8 cellular contexts compared by ENCODE assay signal in genomic region chr21:35048183-35048601, GRCh38. TPM values are rescaled to one million over a fixed set of nuclear protein-coding genes. Genes with fewer than 3 reads are reported as not detected.
DNase-seq lines count a peak whose midpoint lies in the region; ATAC-seq, FAIRE-seq and TF ChIP-seq lines count a peak whose summit lies in the region.

No MANE protein-coding gene starts in this region.

- dilution Hi-C loops in keratinocyte (cut with MboI; ENCODE audit: extremely low pct_ligation_motif_present, low sequenced_read_pairs) = no loop called here

- H3K27ac Mint-ChIP-seq in activated T-cell treated with anti-CD3 and anti-CD28 coated beads, Interleukin-2, amount 50 U/mL, for 24 hours = peak overlapping the region; percentile 98

- no peaks in the 10 kb centered on the region for H3K36me3 ChIP-seq in keratinocyte (ENCODE audit: control insufficient read depth in 2 of 2, extremely low read depth in 1 of 2, insufficient read depth in 2 of 2, low read length in 2 of 2)
- no peaks in the 10 kb centered on the region for H3K36me3 ChIP-seq in aorta (ENCODE audit: control insufficient read depth in 1 of 2, insufficient read depth in 2 of 2, low read length in 1 of 2)

- peaks cover 32% of the 10 kb centered on the region for H3K36me3 Mint-ChIP-seq in activated T-cell treated with anti-CD3 and anti-CD28 coated beads, Interleukin-2, amount 50 U/mL, for 24 hours (ENCODE audit: low read depth)

- H3K9me1 ChIP-seq in keratinocyte (ENCODE audit: control insufficient read depth, extremely low read depth, insufficient read depth, low read length) = no peaks in the 10 kb centered on the region

- 43 to 44% methylated on average over 6 of the region's 6 CpGs for WGBS in aorta, 2 donors

- H3K9me3 Mint-ChIP-seq in activated T-cell treated with anti-CD3 and anti-CD28 coated beads, Interleukin-2, amount 50 U/mL, for 24 hours = no peaks in the 10 kb centered on the region

- H2AFZ ChIP-seq in keratinocyte (ENCODE audit: control insufficient read depth, low read length) = no peak overlapping the region

- peak overlapping the region; percentile 87 for H3K4me3 Mint-ChIP-seq in activated T-cell treated with anti-CD3 and anti-CD28 coated beads, Interleukin-2, amount 50 U/mL, for 24 hours

- peaks cover 98% of the 10 kb centered on the region for H3K4me1 Mint-ChIP-seq in activated T-cell treated with anti-CD3 and anti-CD28 coated beads, Interleukin-2, amount 50 U/mL, for 24 hours (ENCODE audit: low read depth)

- peak overlapping the region; percentile 60 for H3K9ac ChIP-seq in keratinocyte (ENCODE audit: control insufficient read depth, extremely low read depth, insufficient read depth, low read length)

- ATAC-seq in aorta (ENCODE audit: low FRiP score) = peak; percentile 41
- no peak for ATAC-seq in GM18909 (IDR thresholded peaks at IDR 0.05; ENCODE audit: poor library complexity, unreplicated experiment)

- no peaks in the 10 kb centered on the region for H4K20me1 ChIP-seq in keratinocyte (ENCODE audit: control insufficient read depth, extremely low read depth, insufficient read depth, low read length)

- H3K27me3 ChIP-seq in keratinocyte (ENCODE audit: control insufficient read depth, extremely low read depth, insufficient read depth, low read length) (no peaks in the 10 kb centered on the region), aorta (ENCODE audit: control insufficient read depth in 1 of 2, insufficient read depth in 2 of 2, low read length in 1 of 2) (no peaks in the 10 kb centered on the region)

- DNase-seq in AG20443 (ENCODE audit: low spot score) = peak; percentile 25
- DNase-seq in HT1080 (ENCODE audit: low read depth) = peak; percentile 46
- DNase-seq in activated T-cell treated with anti-CD3 and anti-CD28 coated beads, Interleukin-2, amount 50 U/mL, for 24 hours = peak; percentile 74
- no peak for DNase-seq in keratinocyte (ENCODE audit: low read depth, low spot score)
- DNase-seq in aorta = peak in 1 of 2 donors; percentile 61
- no peak for DNase-seq in cerebellum (ENCODE audit: low spot score)
- no peak for DNase-seq in GM19239 (ENCODE audit: insufficient read length, low spot score)

- H3K4me1 ChIP-seq in keratinocyte (ENCODE audit: control insufficient read depth, extremely low read depth, insufficient read depth, low read length) = peaks cover 41% of the 10 kb centered on the region
- H3K4me1 ChIP-seq in aorta (ENCODE audit: control insufficient read depth in 1 of 2, insufficient read depth in 2 of 2, low read length in 2 of 2) = peaks cover 0 to 7% of the 10 kb centered on the region in 2 donors

- peak overlapping the region; percentile 79 for H3K4me2 ChIP-seq in keratinocyte (ENCODE audit: control insufficient read depth, extremely low read depth, insufficient read depth, low read depth, low read length)

- H3K9me3 ChIP-seq in keratinocyte (ENCODE audit: control insufficient read depth, low read depth, low read length) (no peaks in the 10 kb centered on the region), aorta (ENCODE audit: control insufficient read depth, low read length) (no peaks in the 10 kb centered on the region)

- H3K79me2 ChIP-seq in keratinocyte (ENCODE audit: control insufficient read depth, insufficient read depth, low read length) = no peaks in the 10 kb centered on the region

- H3K27ac ChIP-seq in keratinocyte (ENCODE audit: control insufficient read depth, insufficient read depth, low read length) (peak overlapping the region; percentile 75), aorta (ENCODE audit: low read depth in 1 of 2, low read length in 2 of 2) (peak overlapping the region in 1 of 2 donors; percentile 1)

- H3K4me3 ChIP-seq in keratinocyte (ENCODE audit: control insufficient read depth in 2 of 3, extremely low read depth in 1 of 3, insufficient read depth in 2 of 3, low read depth in 1 of 3, low read length in 3 of 3) = peak overlapping the region in 2 of 3 experiments; percentile 7 to 31
- H3K4me3 ChIP-seq in aorta (ENCODE audit: low read length in 2 of 2) = no peak overlapping the region

- intact Hi-C loops in aorta (cut with DNase I) = no loop called here

- FAIRE-seq in keratinocyte (lab: Jason Lieb, UNC) = no peak
- no peak for FAIRE-seq in GM19239 (lab: Jason Lieb, UNC)

- no peak for TF ChIP-seq CTCF in keratinocyte (optimal IDR thresholded peaks at IDR 0.05 in 1 of 3, IDR thresholded peaks at IDR 0.05 in 1 of 3, conservative IDR thresholded peaks at IDR 0.05 in 1 of 3; ENCODE audit: extremely low read depth in 1 of 3, insufficient read depth in 2 of 3, low read length in 3 of 3)

- H3K27me3 Mint-ChIP-seq in activated T-cell treated with anti-CD3 and anti-CD28 coated beads, Interleukin-2, amount 50 U/mL, for 24 hours = no peaks in the 10 kb centered on the region

RNA-seq across cellular contexts. Expression of gene RUNX1, which starts 0.9 kb away (rescaled TPM):
- total RNA-seq in HT1080 (2014; rRNA removed; shearing (Covaris generic)) = 18.0 and 31.3 TPM in 2 replicates
- polyA plus RNA-seq in HT1080 (2015; cell fraction: cytosol; rRNA removed) = 40.5 and 41.2 TPM in 2 replicates
- polyA plus RNA-seq in HT1080 (2015; cell fraction: nucleus; rRNA removed) = 64.2 and 69.3 TPM in 2 replicates
- polyA plus RNA-seq in keratinocyte (25.5 to 91.0 TPM (median 44.9 TPM) in 3 replicates), aorta (1 to 10 TPM; 2.9 to 5.0 TPM)
- 5.9 TPM for polyA plus RNA-seq in keratinocyte (2011; ENCODE audit: low read depth)
- 37.4 and 45.8 TPM in 2 replicates for polyA plus RNA-seq in keratinocyte (2011; cell fraction: cytosol; rRNA removed)
- polyA plus RNA-seq in keratinocyte (2011; cell fraction: nucleus; rRNA removed) = 145 and 159 TPM in 2 replicates
- 10.7 and 81.7 TPM in 2 replicates for polyA plus RNA-seq in keratinocyte (2012; ENCODE audit: low replicate concordance)
- polyA minus RNA-seq in keratinocyte = 41.9 to 182 TPM (median 83.5 TPM) in 3 replicates
- polyA minus RNA-seq in keratinocyte (2011; cell fraction: cytosol; rRNA and poly(A)+ RNA removed) = 35.7 TPM
- 165 and 282 TPM in 2 replicates for polyA minus RNA-seq in keratinocyte (2011; cell fraction: nucleus; rRNA and poly(A)+ RNA removed)
- total RNA-seq in aorta (100 to 1,000 TPM in 1 of 2 donors, 10 to 100 TPM in 1; 58.2 to 128 TPM), cerebellum (1.8 TPM)

Comparison
In these comparisons a context has a peak if more than half of its experiments do, and no peak if none do; other contexts are left out.
1. DNase-seq: peak in AG20443 (single experiment), HT1080 (single experiment) and activated T-cell treated with anti-CD3 and anti-CD28 coated beads, Interleukin-2, amount 50 U/mL, for 24 hours (single experiment); none in keratinocyte (single experiment), cerebellum (single experiment) and GM19239 (single experiment).
2. H3K4me3 ChIP-seq: peak in keratinocyte (2 of 3); none in aorta (0 of 2).